ENCODE assay signal across 1 cellular context in the genomic region with DNA sequence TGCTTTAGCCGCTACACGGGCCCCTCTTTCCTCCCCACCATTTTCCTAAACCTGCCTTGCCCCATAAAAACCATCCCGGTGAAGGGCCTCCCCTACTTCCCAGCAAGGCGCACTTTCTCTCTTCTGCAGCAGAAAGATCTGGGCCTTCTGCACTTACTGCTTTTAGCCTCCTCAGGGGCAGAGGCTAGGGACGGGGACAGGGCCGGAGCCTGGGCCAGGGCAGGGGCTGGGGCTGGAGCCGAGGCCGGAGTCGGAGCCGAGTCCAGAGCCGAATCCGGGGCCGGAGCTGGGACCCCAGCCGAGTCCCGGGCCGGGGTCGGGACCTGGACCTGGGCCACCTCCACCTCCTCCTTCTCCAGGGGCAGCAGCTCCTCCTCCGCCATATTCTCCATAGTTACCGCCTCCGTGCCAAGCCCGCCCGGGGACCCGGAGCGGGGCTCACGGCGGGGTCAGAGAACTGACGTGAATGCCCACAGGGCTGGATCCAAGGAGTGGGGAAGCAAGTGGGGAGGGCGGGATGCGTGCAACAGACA.
TF ChIP-seq lines count a peak whose summit lies in the region.

No MANE protein-coding gene starts in this region.

TF ChIP-seq in HepG2, 621 proteins besides CTCF, POLR2A, EP300 and RAD21 (continued from another document and continues in another):
- TF ChIP-seq, protein P1, sequence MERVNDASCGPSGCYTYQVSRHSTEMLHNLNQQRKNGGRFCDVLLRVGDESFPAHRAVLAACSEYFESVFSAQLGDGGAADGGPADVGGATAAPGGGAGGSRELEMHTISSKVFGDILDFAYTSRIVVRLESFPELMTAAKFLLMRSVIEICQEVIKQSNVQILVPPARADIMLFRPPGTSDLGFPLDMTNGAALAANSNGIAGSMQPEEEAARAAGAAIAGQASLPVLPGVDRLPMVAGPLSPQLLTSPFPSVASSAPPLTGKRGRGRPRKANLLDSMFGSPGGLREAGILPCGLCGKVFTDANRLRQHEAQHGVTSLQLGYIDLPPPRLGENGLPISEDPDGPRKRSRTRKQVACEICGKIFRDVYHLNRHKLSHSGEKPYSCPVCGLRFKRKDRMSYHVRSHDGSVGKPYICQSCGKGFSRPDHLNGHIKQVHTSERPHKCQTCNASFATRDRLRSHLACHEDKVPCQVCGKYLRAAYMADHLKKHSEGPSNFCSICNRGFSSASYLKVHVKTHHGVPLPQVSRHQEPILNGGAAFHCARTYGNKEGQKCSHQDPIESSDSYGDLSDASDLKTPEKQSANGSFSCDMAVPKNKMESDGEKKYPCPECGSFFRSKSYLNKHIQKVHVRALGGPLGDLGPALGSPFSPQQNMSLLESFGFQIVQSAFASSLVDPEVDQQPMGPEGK (CRISPR knock-in tag; IDR thresholded peaks at IDR 0.05): 0 out of 2 replicates have a peak, but pooled peaks have one; percentile 9
- TF ChIP-seq ZNF557 (CRISPR knock-in tag; IDR thresholded peaks at IDR 0.05) (no peak), SMYD3 (CRISPR knock-in tag; IDR thresholded peaks at IDR 0.05) (no peak), ZNF253 (CRISPR knock-in tag; IDR thresholded peaks at IDR 0.05; ENCODE audit: borderline replicate concordance) (0 out of 2 replicates have a peak, but pooled peaks have one; percentile 65), GPBP1L1 (CRISPR knock-in tag; IDR thresholded peaks at IDR 0.05) (no peak), MAF1 (CRISPR knock-in tag; IDR thresholded peaks at IDR 0.05; ENCODE audit: borderline replicate concordance) (0 out of 2 replicates have a peak, but pooled peaks have one; percentile 63), TEF (CRISPR knock-in tag; IDR thresholded peaks at IDR 0.05) (no peak), TP53 (CRISPR knock-in tag; conservative IDR thresholded peaks at IDR 0.05) (no peak), KLF15 (CRISPR knock-in tag; IDR thresholded peaks at IDR 0.05; ENCODE audit: borderline replicate concordance) (0 out of 2 replicates have a peak, but pooled peaks have one; percentile 29), ZNF607 (CRISPR knock-in tag; IDR thresholded peaks at IDR 0.05; ENCODE audit: borderline replicate concordance) (peak; percentile 14; the same call in 1 of the 2 replicates), ZNF768 (CRISPR knock-in tag; IDR thresholded peaks at IDR 0.05) (peak; percentile 39; the same call in 1 of the 2 replicates), HIVEP1 (CRISPR knock-in tag; IDR thresholded peaks at IDR 0.05) (0 out of 2 replicates have a peak, but pooled peaks have one; percentile 7), MYPOP (CRISPR knock-in tag; IDR thresholded peaks at IDR 0.05) (peak; percentile 49; the same call in 1 of the 2 replicates), FOXO1 (CRISPR knock-in tag; IDR thresholded peaks at IDR 0.05) (no peak), ATF7-NPFF (CRISPR knock-in tag; IDR thresholded peaks at IDR 0.05; ENCODE audit: low read depth) (no peak), ZC3H4 (CRISPR knock-in tag; IDR thresholded peaks at IDR 0.05; ENCODE audit: borderline replicate concordance) (peak; percentile 72; the same call in 1 of the 2 replicates), FOXC1 (CRISPR knock-in tag; IDR thresholded peaks at IDR 0.05; ENCODE audit: borderline replicate concordance) (no peak), ZNF660 (CRISPR knock-in tag; IDR thresholded peaks at IDR 0.05; ENCODE audit: borderline replicate concordance, low read depth) (no peak), ZFX (CRISPR knock-in tag; IDR thresholded peaks at IDR 0.05; ENCODE audit: low read depth) (peak; percentile 63), CBX1 (IDR thresholded peaks at IDR 0.05; ENCODE audit: low read depth) (peak; percentile 22), GLI4 (CRISPR knock-in tag; IDR thresholded peaks at IDR 0.05; ENCODE audit: borderline replicate concordance) (peak; percentile 30; the same call in 1 of the 2 replicates), FOXA3 (CRISPR knock-in tag; IDR thresholded peaks at IDR 0.05) (no peak), ZNF687 (CRISPR knock-in tag; IDR thresholded peaks at IDR 0.05) (no peak; the same call in 1 of the 2 replicates), ZNF264 (CRISPR knock-in tag; IDR thresholded peaks at IDR 0.05) (0 out of 2 replicates have a peak, but pooled peaks have one; percentile 51), PBX3 (CRISPR knock-in tag; IDR thresholded peaks at IDR 0.05; ENCODE audit: borderline replicate concordance) (no peak), MED8 (CRISPR knock-in tag; IDR thresholded peaks at IDR 0.05; ENCODE audit: insufficient replicate concordance) (no peak), ZNF773 (CRISPR knock-in tag; IDR thresholded peaks at IDR 0.05; ENCODE audit: borderline replicate concordance) (0 out of 2 replicates have a peak, but pooled peaks have one; percentile 39), ZBTB3 (CRISPR knock-in tag; IDR thresholded peaks at IDR 0.05; ENCODE audit: borderline replicate concordance, low read depth) (no peak), MTA3 (CRISPR knock-in tag; IDR thresholded peaks at IDR 0.05) (no peak), TFDP2 (CRISPR knock-in tag; IDR thresholded peaks at IDR 0.05) (no peak), ARNTL (CRISPR knock-in tag; IDR thresholded peaks at IDR 0.05) (no peak; the same call in 1 of the 2 replicates), ZBTB20 (CRISPR knock-in tag; IDR thresholded peaks at IDR 0.05; ENCODE audit: borderline replicate concordance, low read depth) (no peak), CREM (IDR thresholded peaks at IDR 0.05) (no peak), CREM (CRISPR knock-in tag; IDR thresholded peaks at IDR 0.05) (no peak), KDM2A (CRISPR knock-in tag; IDR thresholded peaks at IDR 0.05; ENCODE audit: borderline replicate concordance, low read depth) (peak; percentile 60; the same call in 1 of the 2 replicates), UBTF (CRISPR knock-in tag; IDR thresholded peaks at IDR 0.05) (peak; percentile 76)
- TF ChIP-seq, protein P2, sequence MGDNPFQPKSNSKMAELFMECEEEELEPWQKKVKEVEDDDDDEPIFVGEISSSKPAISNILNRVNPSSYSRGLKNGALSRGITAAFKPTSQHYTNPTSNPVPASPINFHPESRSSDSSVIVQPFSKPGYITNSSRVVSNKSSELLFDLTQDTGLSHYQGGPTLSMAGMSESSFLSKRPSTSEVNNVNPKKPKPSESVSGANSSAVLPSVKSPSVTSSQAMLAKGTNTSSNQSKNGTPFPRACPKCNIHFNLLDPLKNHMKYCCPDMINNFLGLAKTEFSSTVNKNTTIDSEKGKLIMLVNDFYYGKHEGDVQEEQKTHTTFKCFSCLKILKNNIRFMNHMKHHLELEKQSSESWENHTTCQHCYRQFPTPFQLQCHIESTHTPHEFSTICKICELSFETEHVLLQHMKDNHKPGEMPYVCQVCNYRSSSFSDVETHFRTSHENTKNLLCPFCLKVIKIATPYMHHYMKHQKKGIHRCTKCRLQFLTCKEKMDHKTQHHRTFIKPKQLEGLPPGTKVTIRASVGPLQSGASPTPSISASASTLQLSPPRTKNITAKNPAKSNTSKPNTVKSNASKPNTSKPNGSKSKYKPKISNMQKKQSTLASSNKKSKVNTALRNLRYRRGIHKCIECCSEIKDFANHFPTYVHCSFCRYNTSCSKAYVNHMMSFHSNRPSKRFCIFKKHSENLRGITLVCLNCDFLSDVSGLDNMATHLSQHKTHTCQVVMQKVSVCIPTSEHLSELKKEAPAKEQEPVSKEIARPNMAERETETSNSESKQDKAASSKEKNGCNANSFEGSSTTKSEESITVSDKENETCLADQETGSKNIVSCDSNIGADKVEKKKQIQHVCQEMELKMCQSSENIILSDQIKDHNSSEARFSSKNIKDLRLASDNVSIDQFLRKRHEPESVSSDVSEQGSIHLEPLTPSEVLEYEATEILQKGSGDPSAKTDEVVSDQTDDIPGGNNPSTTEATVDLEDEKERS (CRISPR knock-in tag; IDR thresholded peaks at IDR 0.05): no peak
